1 cellular context compared by ENCODE assay signal in the genomic region with DNA sequence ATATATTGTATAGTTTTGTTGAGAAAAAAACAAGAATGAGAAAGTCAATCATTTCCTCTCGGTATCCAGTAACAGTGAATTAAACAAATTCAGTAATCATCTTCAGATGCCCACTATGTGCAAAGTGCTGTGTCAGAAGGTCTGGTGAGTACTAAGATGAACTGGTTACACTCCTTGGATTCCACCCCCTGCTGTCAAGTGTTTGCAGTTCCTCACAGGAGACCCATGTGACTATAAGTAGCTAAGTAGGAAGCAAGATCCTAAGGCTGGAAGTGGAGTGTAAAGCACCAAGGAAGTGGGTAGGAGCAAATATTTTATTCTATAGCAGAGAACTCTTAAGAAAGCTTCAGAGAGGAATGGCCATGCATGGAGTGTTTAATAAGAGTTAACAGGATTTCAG.
TF ChIP-seq lines count a peak whose summit lies in the region.

No MANE protein-coding gene starts in this region.

TF ChIP-seq in A549, 52 proteins besides CTCF, POLR2A, EP300 and RAD21 (continued from another document):
- TF ChIP-seq ELK1 (IDR thresholded peaks at IDR 0.05; ENCODE audit: low read depth, low read length) = no peak
- no peak for TF ChIP-seq HOXB5 (CRISPR knock-in tag; IDR thresholded peaks at IDR 0.05)
- no peak for TF ChIP-seq PBX3 (IDR thresholded peaks at IDR 0.05)
- no peak for TF ChIP-seq ATOH8 (CRISPR knock-in tag; IDR thresholded peaks at IDR 0.05; ENCODE audit: low read depth)
- TF ChIP-seq PHF8 (IDR thresholded peaks at IDR 0.05; ENCODE audit: borderline replicate concordance, low read depth) = no peak
- no peak for TF ChIP-seq NPAS2 (CRISPR knock-in tag; IDR thresholded peaks at IDR 0.05; ENCODE audit: borderline replicate concordance)
